Comparison of ENCODE assay signal across 1 cellular context in the genomic region with DNA sequence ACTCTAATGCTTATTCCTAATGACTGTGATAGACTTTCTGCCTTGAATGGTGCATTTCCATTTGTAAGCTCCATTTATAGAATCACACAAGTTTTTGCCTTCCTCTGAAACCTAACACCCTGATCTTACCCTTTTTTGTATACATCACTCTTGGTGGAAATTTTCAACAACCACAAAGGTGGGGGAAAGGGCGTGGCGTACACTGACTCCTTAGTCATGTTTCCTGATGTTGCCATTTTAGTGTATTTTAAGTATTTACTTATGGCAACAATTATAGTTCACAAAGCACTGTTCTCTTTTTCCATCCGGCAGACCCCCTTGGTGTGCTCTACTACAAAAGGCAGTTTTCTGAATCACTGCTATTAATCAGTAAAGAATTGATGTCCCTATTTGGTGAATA.
A peak's percentile ranks its signal among the peaks of the same experiment; 100 is the strongest.
TF ChIP-seq lines count a peak whose summit lies in the region.

No MANE protein-coding gene starts in this region.

TF ChIP-seq in HepG2, 621 proteins besides CTCF, POLR2A, EP300 and RAD21 (continued from another document):
- TF ChIP-seq ZNF460 (CRISPR knock-in tag; IDR thresholded peaks at IDR 0.05; ENCODE audit: borderline replicate concordance): no peak
- TF ChIP-seq JUN (CRISPR knock-in tag; IDR thresholded peaks at IDR 0.05): no peak
- no peak for TF ChIP-seq HDAC2 (CRISPR knock-in tag; IDR thresholded peaks at IDR 0.05)
- TF ChIP-seq, protein P1, sequence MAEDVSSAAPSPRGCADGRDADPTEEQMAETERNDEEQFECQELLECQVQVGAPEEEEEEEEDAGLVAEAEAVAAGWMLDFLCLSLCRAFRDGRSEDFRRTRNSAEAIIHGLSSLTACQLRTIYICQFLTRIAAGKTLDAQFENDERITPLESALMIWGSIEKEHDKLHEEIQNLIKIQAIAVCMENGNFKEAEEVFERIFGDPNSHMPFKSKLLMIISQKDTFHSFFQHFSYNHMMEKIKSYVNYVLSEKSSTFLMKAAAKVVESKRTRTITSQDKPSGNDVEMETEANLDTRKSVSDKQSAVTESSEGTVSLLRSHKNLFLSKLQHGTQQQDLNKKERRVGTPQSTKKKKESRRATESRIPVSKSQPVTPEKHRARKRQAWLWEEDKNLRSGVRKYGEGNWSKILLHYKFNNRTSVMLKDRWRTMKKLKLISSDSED (CRISPR knock-in tag; IDR thresholded peaks at IDR 0.05): no peak
- TF ChIP-seq ZNF274 (CRISPR knock-in tag; IDR thresholded peaks at IDR 0.05): no peak
- no peak for TF ChIP-seq STAT5B (CRISPR knock-in tag; IDR thresholded peaks at IDR 0.05)
- no peak for TF ChIP-seq PAF1 (CRISPR knock-in tag; IDR thresholded peaks at IDR 0.05)
- TF ChIP-seq ZFAT (CRISPR knock-in tag; conservative IDR thresholded peaks at IDR 0.05): no peak
- no peak for TF ChIP-seq SOX13 (IDR thresholded peaks at IDR 0.05)
- TF ChIP-seq SOX13 (CRISPR knock-in tag; conservative IDR thresholded peaks at IDR 0.05 in 1 of 2, IDR thresholded peaks at IDR 0.05 in 1 of 2): peak in 1 of 2 experiments; percentile 17; a peak in 1 of 4 replicates
- no peak for TF ChIP-seq ZNF567 (CRISPR knock-in tag; IDR thresholded peaks at IDR 0.05; ENCODE audit: borderline replicate concordance)
- TF ChIP-seq RARG (CRISPR knock-in tag; IDR thresholded peaks at IDR 0.05; ENCODE audit: low read depth): no peak
- no peak for TF ChIP-seq ZFYVE20 (CRISPR knock-in tag; IDR thresholded peaks at IDR 0.05; ENCODE audit: borderline replicate concordance, low read depth)
- TF ChIP-seq IKZF1 (IDR thresholded peaks at IDR 0.05): no peak
- no peak for TF ChIP-seq CENPT (CRISPR knock-in tag; IDR thresholded peaks at IDR 0.05; ENCODE audit: low read depth)
- no peak for TF ChIP-seq FOSL1 (CRISPR knock-in tag; IDR thresholded peaks at IDR 0.05; ENCODE audit: borderline replicate concordance)
- no peak for TF ChIP-seq SATB2 (CRISPR knock-in tag; IDR thresholded peaks at IDR 0.05)
- no peak for TF ChIP-seq LCORL (IDR thresholded peaks at IDR 0.05)
- TF ChIP-seq LCORL (CRISPR knock-in tag; IDR thresholded peaks at IDR 0.05): no peak
- TF ChIP-seq EED (CRISPR knock-in tag; IDR thresholded peaks at IDR 0.05): no peak
- TF ChIP-seq, protein P2, sequence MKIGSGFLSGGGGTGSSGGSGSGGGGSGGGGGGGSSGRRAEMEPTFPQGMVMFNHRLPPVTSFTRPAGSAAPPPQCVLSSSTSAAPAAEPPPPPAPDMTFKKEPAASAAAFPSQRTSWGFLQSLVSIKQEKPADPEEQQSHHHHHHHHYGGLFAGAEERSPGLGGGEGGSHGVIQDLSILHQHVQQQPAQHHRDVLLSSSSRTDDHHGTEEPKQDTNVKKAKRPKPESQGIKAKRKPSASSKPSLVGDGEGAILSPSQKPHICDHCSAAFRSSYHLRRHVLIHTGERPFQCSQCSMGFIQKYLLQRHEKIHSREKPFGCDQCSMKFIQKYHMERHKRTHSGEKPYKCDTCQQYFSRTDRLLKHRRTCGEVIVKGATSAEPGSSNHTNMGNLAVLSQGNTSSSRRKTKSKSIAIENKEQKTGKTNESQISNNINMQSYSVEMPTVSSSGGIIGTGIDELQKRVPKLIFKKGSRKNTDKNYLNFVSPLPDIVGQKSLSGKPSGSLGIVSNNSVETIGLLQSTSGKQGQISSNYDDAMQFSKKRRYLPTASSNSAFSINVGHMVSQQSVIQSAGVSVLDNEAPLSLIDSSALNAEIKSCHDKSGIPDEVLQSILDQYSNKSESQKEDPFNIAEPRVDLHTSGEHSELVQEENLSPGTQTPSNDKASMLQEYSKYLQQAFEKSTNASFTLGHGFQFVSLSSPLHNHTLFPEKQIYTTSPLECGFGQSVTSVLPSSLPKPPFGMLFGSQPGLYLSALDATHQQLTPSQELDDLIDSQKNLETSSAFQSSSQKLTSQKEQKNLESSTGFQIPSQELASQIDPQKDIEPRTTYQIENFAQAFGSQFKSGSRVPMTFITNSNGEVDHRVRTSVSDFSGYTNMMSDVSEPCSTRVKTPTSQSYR (CRISPR knock-in tag; IDR thresholded peaks at IDR 0.05; ENCODE audit: borderline replicate concordance): no peak
- TF ChIP-seq SOX6 (IDR thresholded peaks at IDR 0.05): no peak
- no peak for TF ChIP-seq SOX6 (CRISPR knock-in tag; IDR thresholded peaks at IDR 0.05)
- TF ChIP-seq, protein P3, sequence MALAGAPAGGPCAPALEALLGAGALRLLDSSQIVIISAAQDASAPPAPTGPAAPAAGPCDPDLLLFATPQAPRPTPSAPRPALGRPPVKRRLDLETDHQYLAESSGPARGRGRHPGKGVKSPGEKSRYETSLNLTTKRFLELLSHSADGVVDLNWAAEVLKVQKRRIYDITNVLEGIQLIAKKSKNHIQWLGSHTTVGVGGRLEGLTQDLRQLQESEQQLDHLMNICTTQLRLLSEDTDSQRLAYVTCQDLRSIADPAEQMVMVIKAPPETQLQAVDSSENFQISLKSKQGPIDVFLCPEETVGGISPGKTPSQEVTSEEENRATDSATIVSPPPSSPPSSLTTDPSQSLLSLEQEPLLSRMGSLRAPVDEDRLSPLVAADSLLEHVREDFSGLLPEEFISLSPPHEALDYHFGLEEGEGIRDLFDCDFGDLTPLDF (CRISPR knock-in tag; IDR thresholded peaks at IDR 0.05): no peak
